Comparison of ENCODE assay signal across 8 cellular contexts in genomic region chr12:103799504-103800251, GRCh38. TPM values are rescaled to one million over a fixed set of nuclear protein-coding genes. Genes with fewer than 3 reads are reported as not detected.
DNase-seq lines count a peak whose midpoint lies in the region; ATAC-seq, FAIRE-seq and TF ChIP-seq lines count a peak whose summit lies in the region.

No MANE protein-coding gene starts in this region.

- ATAC-seq in A549: peak; percentile 38 to 60
- ATAC-seq in HG02852 (IDR thresholded peaks at IDR 0.05; ENCODE audit: unreplicated experiment): no peak
- ATAC-seq in GM18907 (IDR thresholded peaks at IDR 0.05; ENCODE audit: unreplicated experiment): no peak
- no peak for ATAC-seq in GM21576 (IDR thresholded peaks at IDR 0.05; ENCODE audit: unreplicated experiment)

- no peak; a peak in 1 of 5 replicates for TF ChIP-seq EP300 in A549 (IDR thresholded peaks at IDR 0.05)

- peak; percentile 54 for FAIRE-seq in A549 (lab: Jason Lieb, UNC)

- no peak for TF ChIP-seq CTCF in A549 (IDR thresholded peaks at IDR 0.05)

- H3K4me1 ChIP-seq in A549: peaks cover 62% of the 10 kb centered on the region

- WGBS in A549 (ENCODE audit: missing lambda C conversion rate): 63% methylated on average over 10 of the region's 10 CpGs

- no peak overlapping the region for H3K4me3 ChIP-seq in A549

- POLR2A ChIA-PET in A549 (lab: Yijun Ruan, JAX): no interaction called here

- H3K27ac ChIP-seq in A549 (peak overlapping the region; percentile 60 to 83), layer of hippocampus (ENCODE audit: low read depth, low read length) (peak overlapping the region; percentile 21)

- TF ChIP-seq RAD21 in A549 (conservative IDR thresholded peaks at IDR 0.05 in 1 of 2, IDR thresholded peaks at IDR 0.05 in 1 of 2): no peak

- peak overlapping the region; percentile 70 for H3K4me2 ChIP-seq in A549

- no peaks in the 10 kb centered on the region for H3K27me3 ChIP-seq in layer of hippocampus (ENCODE audit: control insufficient read depth, insufficient read depth, low read length)

- CTCF ChIA-PET in A549 (lab: Yijun Ruan, JAX): interaction anchor here (0.9 kb wide), 1 partner anchor 71 kb away, joined by 4 read pairs; no protein-coding TSS in a partner anchor

- H3K9me3 ChIP-seq in A549: no peaks in the 10 kb centered on the region

- TF ChIP-seq POLR2A in A549 (IDR thresholded peaks at IDR 0.05; ENCODE audit: low read length): no peak

- peak; percentile 28 to 70 for DNase-seq in A549 (ENCODE audit: low read depth in 1 of 2, low spot score in 1 of 2)
- peak; percentile 98 for DNase-seq in NCI-H1417 treated with DMSO at 0.1 percent for 48 hours (lab: John Stamatoyannopoulos, UW)
- DNase-seq in amniotic epithelial cell (ENCODE audit: low read depth): peak; percentile 88
- no peak for DNase-seq in cerebellum (ENCODE audit: low spot score)

TF ChIP-seq in A549, 52 proteins besides CTCF, POLR2A, EP300 and RAD21:
- TF ChIP-seq, protein P1, sequence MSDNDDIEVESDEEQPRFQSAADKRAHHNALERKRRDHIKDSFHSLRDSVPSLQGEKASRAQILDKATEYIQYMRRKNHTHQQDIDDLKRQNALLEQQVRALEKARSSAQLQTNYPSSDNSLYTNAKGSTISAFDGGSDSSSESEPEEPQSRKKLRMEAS (IDR thresholded peaks at IDR 0.05): peak; percentile 1; the same call in 1 of the 2 replicates
- TF ChIP-seq MYC (IDR thresholded peaks at IDR 0.05; ENCODE audit: borderline replicate concordance, low read length) (0 out of 2 replicates have a peak, but pooled peaks have one; percentile 62), JUN (IDR thresholded peaks at IDR 0.05) (0 out of 5 replicates have a peak, but pooled peaks of 1 of the 2 experiments have one; percentile 49), BHLHE40 (IDR thresholded peaks at IDR 0.05; ENCODE audit: low read depth, low read length) (no peak), KDM5A (IDR thresholded peaks at IDR 0.05) (no peak), CBX8 (IDR thresholded peaks at IDR 0.05) (no peak), CEBPB (IDR thresholded peaks at IDR 0.05) (peak; percentile 97), EHMT2 (IDR thresholded peaks at IDR 0.05; ENCODE audit: low read depth) (no peak), NPAS2 (CRISPR knock-in tag; IDR thresholded peaks at IDR 0.05; ENCODE audit: borderline replicate concordance) (no peak), CHD2 (IDR thresholded peaks at IDR 0.05; ENCODE audit: low read length, partially characterized antibody) (no peak), ZSCAN20 (CRISPR knock-in tag; IDR thresholded peaks at IDR 0.05) (no peak)
- TF ChIP-seq, protein P2, sequence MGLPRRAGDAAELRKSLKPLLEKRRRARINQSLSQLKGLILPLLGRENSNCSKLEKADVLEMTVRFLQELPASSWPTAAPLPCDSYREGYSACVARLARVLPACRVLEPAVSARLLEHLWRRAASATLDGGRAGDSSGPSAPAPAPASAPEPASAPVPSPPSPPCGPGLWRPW (IDR thresholded peaks at IDR 0.05): peak; percentile 69
TF ChIP-seq in A549: peak in this region for 5.

RNA-seq across cellular contexts. Expression of gene NT5DC3, which starts 41.4 kb away (rescaled TPM):
- 5.2 and 8.8 TPM in 2 replicates for polyA plus RNA-seq in A549 (2011; rRNA removed)
- polyA plus RNA-seq in A549 (2012; cell fraction: cytosol; rRNA removed): 4.1 and 5.4 TPM in 2 replicates
- polyA plus RNA-seq in A549 (2012; cell fraction: nucleus; rRNA removed): 11.6 and 21.4 TPM in 2 replicates
- polyA plus RNA-seq in A549 (2017; fragmentation: RNase III; extraction: RNeasy Plus Mini Kit Qiagen cat#74134 plus additional on column Dnase treatment): 5.6 to 6.7 TPM (median 6.3 TPM) in 3 replicates
- polyA minus RNA-seq in A549 (2011; rRNA and poly(A)+ RNA removed): 9.8 and 13.0 TPM in 2 replicates
- total RNA-seq in cerebellum: 13.5 TPM

Comparison
In these comparisons a context has a peak if more than half of its experiments do, and no peak if none do; other contexts are left out.
1. ATAC-seq: peak in A549 (2 of 2); none in HG02852 (single experiment), GM18907 (single experiment) and GM21576 (single experiment).